In the genomic region with DNA sequence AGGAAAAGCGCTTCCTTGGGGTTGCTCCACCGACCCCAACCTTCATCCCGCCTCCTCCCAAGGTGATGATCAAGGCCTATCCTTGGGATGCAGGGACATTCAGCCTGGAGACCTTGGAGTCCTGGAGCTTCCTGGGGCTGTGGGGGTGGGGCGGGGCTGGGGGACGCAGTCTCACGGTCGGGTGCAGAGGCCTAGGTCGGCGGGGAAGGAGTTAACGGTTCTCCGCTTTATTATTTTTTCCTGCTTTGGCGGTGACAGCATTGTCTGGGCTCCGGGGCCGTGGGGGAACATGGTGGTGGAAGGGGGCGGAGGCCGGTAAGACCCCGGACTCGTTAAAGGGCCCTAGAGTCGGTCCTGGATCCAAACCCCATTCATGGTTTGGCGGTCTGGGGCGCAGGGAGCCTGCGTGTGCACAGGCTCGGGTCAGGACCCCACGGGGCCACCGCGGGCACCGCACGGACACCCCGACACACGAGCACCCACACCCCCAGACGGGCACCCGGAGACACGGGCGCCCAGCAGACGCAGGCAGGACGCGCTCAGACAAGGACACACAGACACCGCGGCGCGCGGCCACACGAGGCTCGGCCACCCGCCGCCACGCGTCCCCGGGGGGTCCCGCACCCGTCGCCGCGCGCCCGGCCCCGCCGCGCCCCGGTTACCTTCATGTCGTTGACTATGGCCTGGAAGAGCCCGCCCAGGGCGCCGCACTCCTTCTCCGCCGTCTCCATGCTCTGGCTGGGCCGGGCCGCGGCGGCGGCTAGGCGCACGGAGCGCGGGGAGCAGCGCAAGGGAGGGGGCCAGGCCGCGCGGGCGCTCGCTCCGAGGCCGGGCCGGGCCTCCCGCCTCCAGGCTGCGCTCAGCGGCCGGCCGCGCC, we compare ENCODE assay signal across 8 cellular contexts. TPM values are rescaled to one million over a fixed set of nuclear protein-coding genes. Genes with fewer than 3 reads are reported as not detected.
DNase-seq lines count a peak whose midpoint lies in the region; ATAC-seq, FAIRE-seq and TF ChIP-seq lines count a peak whose summit lies in the region.

No MANE protein-coding gene starts in this region.

- H3K4me3 Mint-ChIP-seq in GM23338 = peak overlapping the region; percentile 75

- H3K4me3 ChIP-seq in GM23338 (peak overlapping the region; percentile 69), SK-N-MC (peak overlapping the region; percentile 79), fibroblast of the aortic adventitia (ENCODE audit: low read depth, low read length) (peak overlapping the region; percentile 82), parathyroid adenoma (ENCODE audit: low read depth, low read length) (peak overlapping the region; percentile 67)

- FAIRE-seq in H54 (lab: Jason Lieb, UNC) = no peak

- TF ChIP-seq POLR2A in H54 (IDR thresholded peaks at IDR 0.05; ENCODE audit: low read depth, low read length) = no peak

- H3K79me2 ChIP-seq in GM23338 (replicated peaks; ENCODE audit: insufficient read depth) (no peaks in the 10 kb centered on the region), parathyroid adenoma (peaks cover 16% of the 10 kb centered on the region)

- peaks cover 10% of the 10 kb centered on the region; the same call in 1 of the 2 replicates for H3K4me1 ChIP-seq in GM23338 (ENCODE audit: insufficient read depth)
- peaks cover 21% of the 10 kb centered on the region for H3K4me1 ChIP-seq in parathyroid adenoma

- no peak overlapping the region for H2AFZ ChIP-seq in GM23338
- H2AFZ ChIP-seq in parathyroid adenoma = peak overlapping the region; percentile 42

- no peaks in the 10 kb centered on the region for H3K36me3 ChIP-seq in GM23338 (ENCODE audit: insufficient read depth)
- no peaks in the 10 kb centered on the region; the same call in 1 of the 2 replicates for H3K36me3 ChIP-seq in SK-N-MC (ENCODE audit: insufficient read depth, low read length)
- no peaks in the 10 kb centered on the region for H3K36me3 ChIP-seq in parathyroid adenoma (ENCODE audit: control insufficient read depth, insufficient read depth, low read length)

- H3K9me2 ChIP-seq in GM23338 (ENCODE audit: insufficient read depth) = no peaks in the 10 kb centered on the region

- ATAC-seq in GM23338 (peak; percentile 3; the same call in 2 of the 3 replicates), HG03520 (IDR thresholded peaks at IDR 0.05; ENCODE audit: unreplicated experiment) (no peak)

- H3F3A ChIP-seq in GM23338 (replicated peaks; ENCODE audit: low read depth) = peaks cover 22% of the 10 kb centered on the region; the same call in 1 of the 2 replicates

- H3K4me2 ChIP-seq in GM23338 (peak overlapping the region; percentile 96), parathyroid adenoma (ENCODE audit: low read length) (peak overlapping the region; percentile 64)

- no peak for DNase-seq in GM23338 (ENCODE audit: low spot score)
- DNase-seq in SK-N-MC (ENCODE audit: low read depth, low spot score) = no peak
- DNase-seq in fibroblast of the aortic adventitia (ENCODE audit: low read depth) = no peak
- DNase-seq in NCI-H1436 (lab: John Stamatoyannopoulos, UW) = no peak
- DNase-seq in H54 (ENCODE audit: insufficient read length, low spot score) = no peak
- no peak for DNase-seq in NCI-H345 (lab: John Stamatoyannopoulos, UW)

- H3K9me3 Mint-ChIP-seq in GM23338 = no peaks in the 10 kb centered on the region; the same call in 2 of the 3 replicates

- H3K4me1 Mint-ChIP-seq in GM23338 = peaks cover 29% of the 10 kb centered on the region

- TF ChIP-seq CTCF in GM23338 (conservative IDR thresholded peaks at IDR 0.05; ENCODE audit: low read depth in 2 of 2) (no peak), fibroblast of the aortic adventitia (IDR thresholded peaks at IDR 0.05; ENCODE audit: insufficient read depth, low read length) (no peak), parathyroid adenoma (IDR thresholded peaks at IDR 0.05) (no peak)

- H3K27me3 ChIP-seq in GM23338 (ENCODE audit: insufficient read depth) (peaks cover 8% of the 10 kb centered on the region), parathyroid adenoma (ENCODE audit: control insufficient read depth, insufficient read depth, low read length) (no peaks in the 10 kb centered on the region)

- no peak overlapping the region for H3K27ac Mint-ChIP-seq in GM23338

- H3K9ac ChIP-seq in SK-N-MC (ENCODE audit: insufficient read length) (peak overlapping the region; percentile 68), parathyroid adenoma (peak overlapping the region; percentile 28)

- H3K27ac ChIP-seq in GM23338 (ENCODE audit: low read depth) (no peak overlapping the region), SK-N-MC (no peak overlapping the region), parathyroid adenoma (no peak overlapping the region)

- peaks cover 4% of the 10 kb centered on the region for H4K20me1 ChIP-seq in GM23338 (replicated peaks; ENCODE audit: insufficient read depth)

- peaks cover 21% of the 10 kb centered on the region for H3K27me3 Mint-ChIP-seq in GM23338 (ENCODE audit: insufficient read depth, low read depth, poor library complexity)

- H3K36me3 Mint-ChIP-seq in GM23338 (ENCODE audit: low read depth) = no peaks in the 10 kb centered on the region; the same call in 2 of the 3 replicates

- H3K9me3 ChIP-seq in SK-N-MC (ENCODE audit: low read depth, low read length) = no peaks in the 10 kb centered on the region
- H3K9me3 ChIP-seq in parathyroid adenoma (ENCODE audit: control insufficient read depth, low read length) = no peaks in the 10 kb centered on the region

TF ChIP-seq in GM23338, 12 proteins besides CTCF, POLR2A, EP300 and RAD21 (continues in another document):
- TF ChIP-seq, protein P1, sequence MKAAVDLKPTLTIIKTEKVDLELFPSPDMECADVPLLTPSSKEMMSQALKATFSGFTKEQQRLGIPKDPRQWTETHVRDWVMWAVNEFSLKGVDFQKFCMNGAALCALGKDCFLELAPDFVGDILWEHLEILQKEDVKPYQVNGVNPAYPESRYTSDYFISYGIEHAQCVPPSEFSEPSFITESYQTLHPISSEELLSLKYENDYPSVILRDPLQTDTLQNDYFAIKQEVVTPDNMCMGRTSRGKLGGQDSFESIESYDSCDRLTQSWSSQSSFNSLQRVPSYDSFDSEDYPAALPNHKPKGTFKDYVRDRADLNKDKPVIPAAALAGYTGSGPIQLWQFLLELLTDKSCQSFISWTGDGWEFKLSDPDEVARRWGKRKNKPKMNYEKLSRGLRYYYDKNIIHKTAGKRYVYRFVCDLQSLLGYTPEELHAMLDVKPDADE (IDR thresholded peaks at IDR 0.05) = no peak
- TF ChIP-seq CREB1 (CRISPR knock-in tag; IDR thresholded peaks at IDR 0.05; ENCODE audit: low read depth) (no peak), ZNF331 (CRISPR knock-in tag; IDR thresholded peaks at IDR 0.05; ENCODE audit: low read depth) (no peak), JUNB (IDR thresholded peaks at IDR 0.05; ENCODE audit: unreplicated experiment) (no peak), NANOG (IDR thresholded peaks at IDR 0.05; ENCODE audit: borderline replicate concordance) (no peak)

RNA-seq across cellular contexts. Expression of gene MTSS2, which starts 0.6 kb away (rescaled TPM):
- 16.5 and 19.6 TPM in 2 replicates for total RNA-seq in GM23338 (2014; rRNA removed; shearing (Covaris generic))
- 1.6 and 1.9 TPM in 2 replicates for polyA plus RNA-seq in GM23338 (2016; fragmentation: Nextera tagmentation; extraction: Ambion mirVana)
- 8.3 and 24.0 TPM in 2 replicates for total RNA-seq in fibroblast of the aortic adventitia (ENCODE audit: low replicate concordance)

RNA-seq across cellular contexts. Expression of gene IL34, which starts 38.9 kb away (rescaled TPM):
- 4.6 and 6.6 TPM in 2 replicates for total RNA-seq in GM23338 (2014; rRNA removed; shearing (Covaris generic))
- 3.1 and 4.3 TPM in 2 replicates for polyA plus RNA-seq in GM23338 (2016; fragmentation: Nextera tagmentation; extraction: Ambion mirVana)
- total RNA-seq in fibroblast of the aortic adventitia (ENCODE audit: low replicate concordance) = 3.4 and 10.9 TPM in 2 replicates
